ENCODE assay signal across 25 cellular contexts in genomic region chr4:146063143-146063542, GRCh38.
DNase-seq lines count a peak whose midpoint lies in the region; ATAC-seq and TF ChIP-seq lines count a peak whose summit lies in the region.
"Had no signal": no experiment of that assay in that cellular context is flagged by ENCODE, and none has a peak within 500 bp of the region (broad histone marks: within the 10 kb centered on the region; RNA-seq: fewer than 3 reads in every experiment).

No MANE protein-coding gene starts in this region.

- no peaks in the 10 kb centered on the region for H3K36me3 ChIP-seq in OCI-LY3 (replicated peaks; ENCODE audit: low read depth, low read length)
- H3K36me3 ChIP-seq: gastrocnemius medialis, neutrophil, SJCRH30, vagina had no signal

- no peaks in the 10 kb centered on the region for H3K79me2 ChIP-seq in OCI-LY3 (ENCODE audit: low read length)

- peak overlapping the region; percentile 58 for H3K9ac ChIP-seq in OCI-LY3 (ENCODE audit: low read length)

- H3K9me3 ChIP-seq in OCI-LY3 (ENCODE audit: insufficient read depth, low read length) = no peaks in the 10 kb centered on the region
- H3K9me3 ChIP-seq: gastrocnemius medialis, neutrophil, SJCRH30, vagina had no signal

- no peaks in the 10 kb centered on the region for H4K20me1 ChIP-seq in OCI-LY3 (ENCODE audit: insufficient read depth, low read length)

- ATAC-seq in GM19035 (IDR thresholded peaks at IDR 0.05; ENCODE audit: unreplicated experiment) = peak; percentile 30
- peak; percentile 20 for ATAC-seq in HG02623 (IDR thresholded peaks at IDR 0.05; ENCODE audit: unreplicated experiment)
- no peak for ATAC-seq in HG02642 (IDR thresholded peaks at IDR 0.05; ENCODE audit: poor library complexity, unreplicated experiment)
- ATAC-seq: gastrocnemius medialis, HCT116, left lobe of liver, right cardiac atrium had no signal

- peak; percentile 29 for DNase-seq in EH (ENCODE audit: low read depth)
- DNase-seq in superior temporal gyrus (ENCODE audit: extremely low spot score) = no peak
- DNase-seq in activated CD4-positive, alpha-beta T cell treated with anti-CD3 and anti-CD28 coated beads, Interleukin-2, amount 50 U/mL, for 4 hours = no peak
- DNase-seq in RPMI8226 = no peak
- DNase-seq: activated CD4-positive, alpha-beta T cell treated with anti-CD3 and anti-CD28 coated beads for 48 hours; activated naive CD4-positive, alpha-beta T cell treated with anti-CD3 and anti-CD28 coated beads, Interleukin-2, amount 50 U/mL, for 16 hours; activated T-cell treated with anti-CD3 and anti-CD28 coated beads for 4 hours; CD8-positive, alpha-beta memory T cell; cortex of kidney; EL; gastrocnemius medialis; KBM-7; NCI-H1417; NCI-H2227 treated with DMSO at 0.1 percent for 48 hours; right cardiac atrium; SJCRH30; T1000 had no signal

- peak overlapping the region; percentile 77 for H3K4me2 ChIP-seq in OCI-LY3 (ENCODE audit: low read length)

- no peaks in the 10 kb centered on the region for H3K27me3 ChIP-seq in OCI-LY3 (ENCODE audit: low read depth, low read length)
- H3K27me3 ChIP-seq: gastrocnemius medialis, SJCRH30, vagina had no signal

- TF ChIP-seq CTCF in OCI-LY3 (IDR thresholded peaks at IDR 0.05; ENCODE audit: low read depth, low read length) = no peak

- peak overlapping the region; percentile 85 for H3K27ac ChIP-seq in OCI-LY3 (ENCODE audit: low read length)
- H3K27ac ChIP-seq: gastrocnemius medialis, neutrophil, SJCRH30, vagina had no signal

- H3K4me1 ChIP-seq in OCI-LY3 (ENCODE audit: low read length) = peaks cover 67% of the 10 kb centered on the region
- H3K4me1 ChIP-seq: gastrocnemius medialis, SJCRH30, vagina had no signal

- no peak overlapping the region for H2AFZ ChIP-seq in OCI-LY3 (ENCODE audit: low read depth, low read length)

- peak overlapping the region; percentile 44 for H3K4me3 ChIP-seq in OCI-LY3 (ENCODE audit: low read length)
- H3K4me3 ChIP-seq: gastrocnemius medialis, SJCRH30, vagina had no signal
